Comparison of ENCODE assay signal across 10 cellular contexts in the genomic region with DNA sequence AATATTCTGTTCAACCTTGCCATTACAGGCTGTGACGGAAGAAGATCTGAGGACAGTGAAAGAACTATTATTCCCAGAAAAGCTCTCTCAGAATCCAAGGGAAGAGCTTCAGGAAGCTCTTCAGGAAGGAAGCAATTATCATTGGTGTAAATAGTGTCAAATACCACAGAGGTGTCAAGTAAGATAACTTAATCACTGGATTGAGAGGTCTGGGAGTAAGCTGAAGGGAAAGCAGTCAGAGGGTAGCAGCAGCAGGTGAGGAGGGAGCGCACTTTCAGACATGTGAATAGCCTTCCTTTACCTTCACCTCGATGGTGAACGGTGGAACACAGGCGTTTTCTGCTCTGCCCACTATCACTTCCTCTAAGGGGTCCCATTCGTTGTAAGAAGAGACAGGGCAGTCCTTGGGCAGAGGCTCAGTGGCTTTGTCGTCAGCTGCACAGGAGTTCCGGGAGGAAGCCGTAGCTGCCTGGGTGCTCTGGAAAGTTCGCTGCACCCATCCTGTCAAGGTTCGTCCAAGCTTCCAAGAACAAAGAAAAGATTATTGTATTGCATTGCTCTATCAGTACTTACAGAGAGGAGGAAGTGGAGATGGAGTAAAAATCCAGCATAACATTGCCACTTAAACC. TPM values are rescaled to one million over a fixed set of nuclear protein-coding genes. Genes with fewer than 3 reads are reported as not detected.
A peak's percentile ranks its signal among the peaks of the same experiment; 100 is the strongest.
DNase-seq lines count a peak whose midpoint lies in the region; ATAC-seq, FAIRE-seq and TF ChIP-seq lines count a peak whose summit lies in the region.
"Had no signal": no experiment of that assay in that cellular context is flagged by ENCODE, and none has a peak within 500 bp of the region (broad histone marks: within the 10 kb centered on the region; RNA-seq: fewer than 3 reads in every experiment).

No MANE protein-coding gene starts in this region.

- H3K9me3 ChIP-seq in astrocyte (ENCODE audit: insufficient read depth, low read depth, low read length): no peaks in the 10 kb centered on the region
- H3K9me3 ChIP-seq in skeletal muscle tissue (ENCODE audit: control insufficient read depth in 3 of 3, low read length in 3 of 3): no peaks in the 10 kb centered on the region
- H3K9me3 ChIP-seq: BLaER1 had no signal

- TF ChIP-seq CTCF in astrocyte (IDR thresholded peaks at IDR 0.05; ENCODE audit: insufficient read depth, low read depth, low read length): no peak

- no peaks in the 10 kb centered on the region for H4K20me1 ChIP-seq in astrocyte (ENCODE audit: insufficient read depth, low read length)

- no peaks in the 10 kb centered on the region for H3K79me2 ChIP-seq in astrocyte (ENCODE audit: insufficient read depth, low read length)

- H3K27ac Mint-ChIP-seq in astrocyte (ENCODE audit: unreplicated experiment): peak overlapping the region; percentile 21
- H3K27ac Mint-ChIP-seq in memory B cell: peak overlapping the region; percentile 6

- in situ Hi-C loops in G401 (cut with HindIII; ENCODE audit: low sequenced_read_pairs): no loop called here

- no peak overlapping the region for H3K27ac ChIP-seq in astrocyte (ENCODE audit: low read depth, low read length)
- no peak overlapping the region for H3K27ac ChIP-seq in skeletal muscle tissue (ENCODE audit: low read depth, low read length)
- H3K27ac ChIP-seq: BLaER1 had no signal

- no peak for FAIRE-seq in astrocyte (lab: Jason Lieb, UNC)

- H3K4me3 ChIP-seq in astrocyte (ENCODE audit: insufficient read depth, low read depth, low read length) (no peak overlapping the region), skeletal muscle tissue (ENCODE audit: low read length in 3 of 3) (peak overlapping the region; percentile 24 to 91 (median 35))
- H3K4me3 ChIP-seq: BLaER1 had no signal

- DNase-seq in G401 (ENCODE audit: low spot score) (peak; percentile 50), astrocyte (ENCODE audit: low read depth) (no peak), memory B cell (ENCODE audit: low spot score in 2 of 2) (no peak), NCI-H2196 (lab: John Stamatoyannopoulos, UW; ENCODE audit: unreplicated experiment) (no peak), SIG-M5 treated with dmso at 0.1 percent for 504 hours (lab: John Stamatoyannopoulos, UW; ENCODE audit: unreplicated experiment) (no peak), NCI-H1694 treated with DMSO at 0.1 percent for 48 hours (lab: John Stamatoyannopoulos, UW) (no peak), retina (no peak)
- DNase-seq: T1000 had no signal

- H3K4me3 Mint-ChIP-seq in astrocyte (ENCODE audit: unreplicated experiment) (no peak overlapping the region), memory B cell (peak overlapping the region; percentile 68)

- H2AFZ ChIP-seq in astrocyte (ENCODE audit: low read depth, low read length): no peak overlapping the region

- H3K27me3 ChIP-seq in astrocyte (ENCODE audit: insufficient read depth, low read length): peaks cover 47% of the 10 kb centered on the region
- H3K27me3 ChIP-seq in skeletal muscle tissue (ENCODE audit: control insufficient read depth in 3 of 3, insufficient read depth in 3 of 3, low read length in 3 of 3): peaks cover 0 to 3% (median 0%) of the 10 kb centered on the region in 3 donors

- H3K36me3 ChIP-seq in astrocyte (ENCODE audit: insufficient read depth, low read length): no peaks in the 10 kb centered on the region
- peaks cover 8 to 22% (median 19%) of the 10 kb centered on the region in 3 donors for H3K36me3 ChIP-seq in skeletal muscle tissue (ENCODE audit: control insufficient read depth in 3 of 3, insufficient read depth in 3 of 3, low read length in 3 of 3)
- H3K36me3 ChIP-seq: BLaER1 had no signal

- H3K36me3 Mint-ChIP-seq in astrocyte (ENCODE audit: low read depth, unreplicated experiment): no peaks in the 10 kb centered on the region
- H3K36me3 Mint-ChIP-seq in memory B cell: peaks cover 17% of the 10 kb centered on the region

- H3K4me2 ChIP-seq in astrocyte (ENCODE audit: low read length): no peak overlapping the region

- peaks cover 14% of the 10 kb centered on the region for H3K4me1 Mint-ChIP-seq in astrocyte (ENCODE audit: low read depth, unreplicated experiment)
- H3K4me1 Mint-ChIP-seq in memory B cell: peaks cover 28% of the 10 kb centered on the region

- H3K27me3 Mint-ChIP-seq in astrocyte (ENCODE audit: low read depth, unreplicated experiment): peaks cover 7% of the 10 kb centered on the region
- no peaks in the 10 kb centered on the region for H3K27me3 Mint-ChIP-seq in memory B cell

- H3K4me1 ChIP-seq in astrocyte (ENCODE audit: insufficient read depth, low read length): peaks cover 12% of the 10 kb centered on the region
- H3K4me1 ChIP-seq in skeletal muscle tissue (ENCODE audit: control insufficient read depth in 3 of 3, insufficient read depth in 3 of 3, low read length in 3 of 3): peaks cover 15 to 24% (median 17%) of the 10 kb centered on the region in 3 donors

- H3K9ac ChIP-seq in astrocyte (ENCODE audit: low read length): no peak overlapping the region
- peak overlapping the region in 2 of 3 donors; percentile 35 to 47 for H3K9ac ChIP-seq in skeletal muscle tissue (ENCODE audit: low read depth in 1 of 3, low read length in 3 of 3)
- H3K9ac ChIP-seq: BLaER1 had no signal

- no peak for ATAC-seq in memory B cell (ENCODE audit: low read depth)

- H3K9me3 Mint-ChIP-seq in astrocyte (ENCODE audit: unreplicated experiment) (no peaks in the 10 kb centered on the region), memory B cell (no peaks in the 10 kb centered on the region)

RNA-seq across cellular contexts. Expression of gene GATM, which starts 1.9 kb away (rescaled TPM):
- total RNA-seq in G401 (2014; rRNA removed; shearing (Covaris generic)): 26.7 and 32.5 TPM in 2 replicates
- total RNA-seq in astrocyte (5.1 and 5.4 TPM in 2 replicates), skeletal muscle tissue (309 TPM)
